In genomic region chr4:7823416-7823824, GRCh38 we compare ENCODE assay signal across 10 cellular contexts.
A peak's percentile ranks its signal among the peaks of the same experiment; 100 is the strongest.
DNase-seq lines count a peak whose midpoint lies in the region; ATAC-seq, FAIRE-seq and TF ChIP-seq lines count a peak whose summit lies in the region.
"Had no signal": no experiment of that assay in that cellular context is flagged by ENCODE, and none has a peak within 500 bp of the region (broad histone marks: within the 10 kb centered on the region; RNA-seq: fewer than 3 reads in every experiment).

No MANE protein-coding gene starts in this region.

- H3K4me1 ChIP-seq in thoracic aorta (ENCODE audit: control insufficient read depth in 1 of 2, low read depth in 2 of 2): peaks cover 20 to 44% of the 10 kb centered on the region in 2 donors

- peak; percentile 78 for DNase-seq in NCI-H2171 treated with DMSO at 0.1 percent for 48 hours (lab: John Stamatoyannopoulos, UW)
- peak; percentile 41 for DNase-seq in fibroblast of gingiva (ENCODE audit: low read depth)
- peak; percentile 39 for DNase-seq in mucosa of gallbladder (ENCODE audit: low spot score)
- DNase-seq in thoracic aorta (ENCODE audit: low spot score): no peak
- no peak for DNase-seq in frontal cortex (ENCODE audit: low spot score in 2 of 2)
- DNase-seq in SKM-1 (lab: John Stamatoyannopoulos, UW; ENCODE audit: unreplicated experiment): no peak
- no peak for DNase-seq in NCI-H2107 (lab: John Stamatoyannopoulos, UW)

- H3K27ac ChIP-seq in thoracic aorta: peak overlapping the region; percentile 76 to 88

- ATAC-seq in thoracic aorta (ENCODE audit: insufficient number of reproducible peaks, low FRiP score, low read depth) (peak; percentile 22), HG02642 (IDR thresholded peaks at IDR 0.05; ENCODE audit: poor library complexity, unreplicated experiment) (no peak)

- H3K36me3 ChIP-seq in thoracic aorta: peaks cover 4% of the 10 kb centered on the region

- no peak for TF ChIP-seq CTCF in thoracic aorta (IDR thresholded peaks at IDR 0.05)

- no peaks in the 10 kb centered on the region for H3K9me3 ChIP-seq in thoracic aorta

- H3K27me3 ChIP-seq in thoracic aorta (replicated peaks; ENCODE audit: insufficient read depth): no peaks in the 10 kb centered on the region

- no peak for FAIRE-seq in frontal cortex (lab: Jason Lieb, UNC)
- FAIRE-seq: colon, GM19239 had no signal

- peak overlapping the region; percentile 10 for H3K4me3 ChIP-seq in thoracic aorta

Comparison
In these comparisons a context has a peak if more than half of its experiments do, and no peak if none do; other contexts are left out.
1. DNase-seq: peak in NCI-H2171 treated with DMSO at 0.1 percent for 48 hours (single experiment), fibroblast of gingiva (single experiment) and mucosa of gallbladder (single experiment); none in thoracic aorta (single experiment), frontal cortex (0 of 2), SKM-1 (single experiment) and NCI-H2107 (single experiment).